In the genomic region with DNA sequence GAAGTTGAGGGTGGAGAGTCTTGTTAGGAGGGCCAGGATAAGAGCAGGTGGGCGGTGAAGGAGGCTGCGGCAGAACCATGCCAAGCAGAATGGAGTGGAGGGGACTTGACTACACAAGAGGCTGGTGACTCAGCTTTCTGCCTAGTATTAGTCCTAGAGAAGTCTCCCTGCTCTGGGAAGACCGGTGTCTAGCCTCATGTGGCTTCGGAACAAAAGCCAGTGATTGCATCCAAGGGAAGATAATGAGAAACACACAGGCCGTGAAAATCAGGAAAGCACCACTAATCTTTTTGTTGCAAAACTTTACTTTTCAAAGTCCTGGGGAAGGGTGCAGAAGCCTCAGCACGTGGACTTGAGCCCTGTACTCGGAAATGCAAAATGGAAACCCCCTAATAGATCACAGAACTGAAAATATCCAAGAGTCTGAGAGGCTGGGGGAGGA, we compare ENCODE assay signal across 9 cellular contexts. TPM values are rescaled to one million over a fixed set of nuclear protein-coding genes. Genes with fewer than 3 reads are reported as not detected.
DNase-seq lines count a peak whose midpoint lies in the region; ATAC-seq, FAIRE-seq and TF ChIP-seq lines count a peak whose summit lies in the region.
"Had no signal": no experiment of that assay in that cellular context is flagged by ENCODE, and none has a peak within 500 bp of the region (broad histone marks: within the 10 kb centered on the region; RNA-seq: fewer than 3 reads in every experiment).

No MANE protein-coding gene starts in this region.

- H3K27me3 ChIP-seq in endothelial cell of umbilical vein (ENCODE audit: control insufficient read depth in 2 of 2, insufficient read depth in 2 of 2, low read length in 2 of 2) = no peaks in the 10 kb centered on the region

- ATAC-seq in HG03442 (IDR thresholded peaks at IDR 0.05; ENCODE audit: unreplicated experiment) = peak; percentile 54
- no peak for ATAC-seq in GM18519 (IDR thresholded peaks at IDR 0.05; ENCODE audit: low FRiP score, unreplicated experiment)

- no peak for TF ChIP-seq CTCF in endothelial cell of umbilical vein (IDR thresholded peaks at IDR 0.05; ENCODE audit: extremely low read depth in 1 of 2, insufficient read depth in 1 of 2, low read depth in 1 of 2, low read length in 2 of 2)

- peaks cover 8% of the 10 kb centered on the region for H3K4me1 ChIP-seq in endothelial cell of umbilical vein (ENCODE audit: control insufficient read depth, extremely low read depth, insufficient read depth, low read length)

- no peak overlapping the region for H3K4me2 ChIP-seq in endothelial cell of umbilical vein (ENCODE audit: insufficient read depth, low read length)

- TF ChIP-seq POLR2A in endothelial cell of umbilical vein (IDR thresholded peaks at IDR 0.05; ENCODE audit: low read depth, low read length) = no peak

- no peak overlapping the region for H2AFZ ChIP-seq in endothelial cell of umbilical vein (ENCODE audit: low read depth, low read length)

- H4K20me1 ChIP-seq in endothelial cell of umbilical vein (replicated peaks; ENCODE audit: control insufficient read depth, extremely low read depth, insufficient read depth, low read length) = no peaks in the 10 kb centered on the region

- CTCF ChIA-PET in endothelial cell of umbilical vein (lab: Charles Lee) = interaction anchor here (1.0 kb wide), 3 partner anchors 8 to 49 kb away, joined by 3 to 4 read pairs (median 3); no protein-coding TSS in a partner anchor

- H3K36me3 ChIP-seq in endothelial cell of umbilical vein (ENCODE audit: control insufficient read depth in 2 of 2, extremely low read depth in 1 of 2, insufficient read depth in 2 of 2, low read length in 2 of 2) = no peaks in the 10 kb centered on the region

- peaks cover 9% of the 10 kb centered on the region for H3K79me2 ChIP-seq in endothelial cell of umbilical vein (ENCODE audit: control insufficient read depth, insufficient read depth, low read length)

- POLR2A ChIA-PET in endothelial cell of umbilical vein (lab: Charles Lee) = no interaction called here

- DNase-seq in DMS53 (lab: John Stamatoyannopoulos, UW) = peak; percentile 72
- DNase-seq in endothelial cell of umbilical vein (ENCODE audit: low read depth, low spot score) = peak; percentile 42
- peak; percentile 58 for DNase-seq in myocyte (ENCODE audit: low read depth)
- no peak for DNase-seq in NCI-H2227 treated with DMSO at 0.1 percent for 48 hours (lab: John Stamatoyannopoulos, UW)
- no peak for DNase-seq in NCI-H526 treated with DMSO at 0.1 percent for 48 hours (lab: John Stamatoyannopoulos, UW)
- no peak for DNase-seq in activated T-cell treated with anti-CD3 and anti-CD28 coated beads, Interleukin-2, amount 50 U/mL, for 1 hour
- DNase-seq: activated CD8-positive, alpha-beta memory T cell treated with anti-CD3 and anti-CD28 coated beads for 24 hours had no signal

- dilution Hi-C loops in endothelial cell of umbilical vein (cut with MboI; ENCODE audit: extremely low pct_ligation_motif_present, low sequenced_read_pairs) = no loop called here

- no peak overlapping the region for H3K27ac ChIP-seq in endothelial cell of umbilical vein (ENCODE audit: insufficient read depth, low read depth, low read length)

- H3K9me3 ChIP-seq in endothelial cell of umbilical vein (replicated peaks; ENCODE audit: control insufficient read depth, insufficient read depth, low read length) = no peaks in the 10 kb centered on the region

- no peaks in the 10 kb centered on the region for H3K9me1 ChIP-seq in endothelial cell of umbilical vein (replicated peaks; ENCODE audit: control insufficient read depth, extremely low read depth, insufficient read depth, low read length)

- intact Hi-C loops in endothelial cell of umbilical vein (cut with micrococcal nuclease) = no loop called here

- no peak for FAIRE-seq in endothelial cell of umbilical vein (lab: Jason Lieb, UNC)

- no peak overlapping the region for H3K9ac ChIP-seq in endothelial cell of umbilical vein (replicated peaks; ENCODE audit: extremely low read depth, insufficient read depth, low read length)

- no TSS peak for BruUV-seq in endothelial cell of umbilical vein (replicated peaks; lab: Mats Ljungman, UMichigan)

- H3K4me3 ChIP-seq in endothelial cell of umbilical vein (replicated peaks in 1 of 3; ENCODE audit: insufficient read depth in 1 of 3, low read depth in 1 of 3, low read length in 3 of 3) = no peak overlapping the region

TF ChIP-seq in endothelial cell of umbilical vein, 7 proteins besides CTCF, POLR2A, EP300 and RAD21:
- TF ChIP-seq FOS (IDR thresholded peaks at IDR 0.05; ENCODE audit: borderline replicate concordance, insufficient read depth, low read length) (no peak), MYC (IDR thresholded peaks at IDR 0.05; ENCODE audit: low read depth, low read length) (no peak), JUN (IDR thresholded peaks at IDR 0.05; ENCODE audit: borderline replicate concordance, insufficient read depth, insufficient read length, low read depth) (no peak), EZH2 (IDR thresholded peaks at IDR 0.05; ENCODE audit: borderline replicate concordance, low read depth, low read length, severe bottlenecking) (no peak), GATA2 (IDR thresholded peaks at IDR 0.05; ENCODE audit: insufficient read depth, insufficient read length, low read depth, low read length) (no peak), POLR2AphosphoS5 (IDR thresholded peaks at IDR 0.05; ENCODE audit: insufficient read depth, low read depth, low read length) (no peak)
- TF ChIP-seq, protein P1, sequence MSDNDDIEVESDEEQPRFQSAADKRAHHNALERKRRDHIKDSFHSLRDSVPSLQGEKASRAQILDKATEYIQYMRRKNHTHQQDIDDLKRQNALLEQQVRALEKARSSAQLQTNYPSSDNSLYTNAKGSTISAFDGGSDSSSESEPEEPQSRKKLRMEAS (IDR thresholded peaks at IDR 0.05; ENCODE audit: insufficient read depth, insufficient read length) = no peak

RNA-seq across cellular contexts. Expression of a gene that starts 31.3 kb away (rescaled TPM):
- total RNA-seq in endothelial cell of umbilical vein = 22.7 and 30.8 TPM in 2 replicates
- 20.0 and 27.8 TPM in 2 replicates for polyA plus RNA-seq in endothelial cell of umbilical vein
- polyA plus RNA-seq in endothelial cell of umbilical vein (2011; cell fraction: cytosol; rRNA removed) = 14.9 and 15.1 TPM in 2 replicates
- 39.0 and 44.2 TPM in 2 replicates for polyA plus RNA-seq in endothelial cell of umbilical vein (2011; cell fraction: nucleus; rRNA removed)
- polyA plus RNA-seq in endothelial cell of umbilical vein (2012) = 22.3 and 27.9 TPM in 2 replicates
- polyA minus RNA-seq in endothelial cell of umbilical vein = 124 and 127 TPM in 2 replicates
- 1.1 TPM for polyA minus RNA-seq in endothelial cell of umbilical vein (2011; cell fraction: cytosol; rRNA and poly(A)+ RNA removed)
- polyA minus RNA-seq in endothelial cell of umbilical vein (2011; cell fraction: nucleus; rRNA and poly(A)+ RNA removed) = 63.0 and 94.2 TPM in 2 replicates
- 51.4 and 65.3 TPM in 2 replicates for total RNA-seq in myocyte
- polyA plus RNA-seq in myocyte (2012) = 43.2 TPM

Comparison
In these comparisons a context has a peak if more than half of its experiments do, and no peak if none do; other contexts are left out.
1. DNase-seq: peak in DMS53 (single experiment), endothelial cell of umbilical vein (single experiment) and myocyte (single experiment); none in NCI-H2227 treated with DMSO at 0.1 percent for 48 hours (single experiment), NCI-H526 treated with DMSO at 0.1 percent for 48 hours (single experiment) and activated T-cell treated with anti-CD3 and anti-CD28 coated beads, Interleukin-2, amount 50 U/mL, for 1 hour (single experiment).